In genomic region chr5:40410939-40411635, GRCh38 we compare ENCODE assay signal across 9 cellular contexts.
DNase-seq lines count a peak whose midpoint lies in the region; ATAC-seq and TF ChIP-seq lines count a peak whose summit lies in the region.
"Had no signal": no experiment of that assay in that cellular context is flagged by ENCODE, and none has a peak within 500 bp of the region (broad histone marks: within the 10 kb centered on the region; RNA-seq: fewer than 3 reads in every experiment).

No MANE protein-coding gene starts in this region.

- H3K27me3 ChIP-seq in lower lobe of right lung (ENCODE audit: low read depth) (no peaks in the 10 kb centered on the region), aorta (ENCODE audit: control insufficient read depth in 1 of 2, insufficient read depth in 2 of 2, low read length in 1 of 2) (no peaks in the 10 kb centered on the region), esophagus muscularis mucosa (no peaks in the 10 kb centered on the region)

- peaks cover 9% of the 10 kb centered on the region for H3K9me3 Mint-ChIP-seq in activated naive CD8-positive, alpha-beta T cell treated with anti-CD3 and anti-CD28 coated beads, Interleukin-2, amount 50 U/mL, for 24 hours

- no peak for TF ChIP-seq CTCF in lower lobe of right lung (IDR thresholded peaks at IDR 0.05)
- TF ChIP-seq CTCF in esophagus muscularis mucosa (IDR thresholded peaks at IDR 0.05) = no peak

- TF ChIP-seq EP300 in esophagus muscularis mucosa (IDR thresholded peaks at IDR 0.05) = no peak

- peaks cover 13% of the 10 kb centered on the region for H3K36me3 Mint-ChIP-seq in activated naive CD8-positive, alpha-beta T cell treated with anti-CD3 and anti-CD28 coated beads, Interleukin-2, amount 50 U/mL, for 24 hours (ENCODE audit: low read depth)

- H3K36me3 ChIP-seq in lower lobe of right lung (no peaks in the 10 kb centered on the region), aorta (ENCODE audit: control insufficient read depth in 1 of 2, insufficient read depth in 2 of 2, low read length in 1 of 2) (no peaks in the 10 kb centered on the region), esophagus muscularis mucosa (no peaks in the 10 kb centered on the region)

- peak overlapping the region; percentile 78 for H3K4me3 Mint-ChIP-seq in activated naive CD8-positive, alpha-beta T cell treated with anti-CD3 and anti-CD28 coated beads, Interleukin-2, amount 50 U/mL, for 24 hours

- 34 to 44% methylated on average over 3 of the region's 3 CpGs for WGBS in aorta, 2 donors
- WGBS in esophagus muscularis mucosa = 57% methylated on average over 3 of the region's 3 CpGs

- peak; percentile 90 for ATAC-seq in Right ventricle myocardium superior (ENCODE audit: poor library complexity)
- ATAC-seq in activated naive CD8-positive, alpha-beta T cell treated with anti-CD3 and anti-CD28 coated beads, Interleukin-2, amount 50 U/mL, for 24 hours = no peak
- peak; percentile 61 to 73 for ATAC-seq in lower lobe of right lung
- peak; percentile 65 for ATAC-seq in aorta (ENCODE audit: low FRiP score)
- ATAC-seq in GM21528 (IDR thresholded peaks at IDR 0.05; ENCODE audit: low FRiP score, unreplicated experiment) = no peak

- H3K27ac Mint-ChIP-seq in activated naive CD8-positive, alpha-beta T cell treated with anti-CD3 and anti-CD28 coated beads, Interleukin-2, amount 50 U/mL, for 24 hours = peak overlapping the region; percentile 94

- H3K27ac ChIP-seq in lower lobe of right lung (peak overlapping the region; percentile 66), aorta (ENCODE audit: low read depth in 1 of 2, low read length in 2 of 2) (no peak overlapping the region), esophagus muscularis mucosa (replicated peaks in 1 of 4) (peak overlapping the region in 2 of 4 donors; percentile 7 to 38)

- peaks cover 46% of the 10 kb centered on the region for H3K4me1 ChIP-seq in lower lobe of right lung
- no peaks in the 10 kb centered on the region for H3K4me1 ChIP-seq in aorta (ENCODE audit: control insufficient read depth in 1 of 2, insufficient read depth in 2 of 2, low read length in 2 of 2)
- peaks cover 3 to 17% (median 13%) of the 10 kb centered on the region in 4 donors for H3K4me1 ChIP-seq in esophagus muscularis mucosa

- DNase-seq in Right ventricle myocardium superior = no peak
- no peak for DNase-seq in cardiac septum (ENCODE audit: low spot score)
- DNase-seq in activated naive CD8-positive, alpha-beta T cell treated with anti-CD3 and anti-CD28 coated beads, Interleukin-2, amount 50 U/mL, for 24 hours = no peak
- no peak for DNase-seq in lower lobe of right lung
- no peak for DNase-seq in aorta
- no peak for DNase-seq in esophagus muscularis mucosa (ENCODE audit: extremely low spot score)
- DNase-seq in posterior cingulate gyrus = no peak
- DNase-seq: DMS79 treated with DMSO at 0.1 percent for 48 hours had no signal

- no peaks in the 10 kb centered on the region for H3K9me3 ChIP-seq in lower lobe of right lung
- no peaks in the 10 kb centered on the region for H3K9me3 ChIP-seq in aorta (ENCODE audit: control insufficient read depth, low read length)
- no peaks in the 10 kb centered on the region for H3K9me3 ChIP-seq in esophagus muscularis mucosa

- intact Hi-C loops in Right ventricle myocardium superior (cut with DNase I) (no loop called here), cardiac septum (cut with DNase I) (no loop called here), lower lobe of right lung (cut with DNase I) (no loop called here), aorta (cut with DNase I) (no loop called here), esophagus muscularis mucosa (cut with DNase I) (no loop called here), posterior cingulate gyrus (cut with DNase I) (no loop called here)

- no peak overlapping the region for H3K4me3 ChIP-seq in lower lobe of right lung
- H3K4me3 ChIP-seq in aorta (ENCODE audit: low read length in 2 of 2) = no peak overlapping the region
- H3K4me3 ChIP-seq in esophagus muscularis mucosa = no peak overlapping the region

- peaks cover 60% of the 10 kb centered on the region for H3K4me1 Mint-ChIP-seq in activated naive CD8-positive, alpha-beta T cell treated with anti-CD3 and anti-CD28 coated beads, Interleukin-2, amount 50 U/mL, for 24 hours

- H3K27me3 Mint-ChIP-seq in activated naive CD8-positive, alpha-beta T cell treated with anti-CD3 and anti-CD28 coated beads, Interleukin-2, amount 50 U/mL, for 24 hours = no peaks in the 10 kb centered on the region

- no peak for TF ChIP-seq POLR2A in esophagus muscularis mucosa (IDR thresholded peaks at IDR 0.05; ENCODE audit: low read depth)

Comparison
In these comparisons a context has a peak if more than half of its experiments do, and no peak if none do; other contexts are left out.
1. ATAC-seq: peak in Right ventricle myocardium superior (single experiment), lower lobe of right lung (2 of 2) and aorta (single experiment); none in activated naive CD8-positive, alpha-beta T cell treated with anti-CD3 and anti-CD28 coated beads, Interleukin-2, amount 50 U/mL, for 24 hours (single experiment) and GM21528 (single experiment).